In the genomic region with DNA sequence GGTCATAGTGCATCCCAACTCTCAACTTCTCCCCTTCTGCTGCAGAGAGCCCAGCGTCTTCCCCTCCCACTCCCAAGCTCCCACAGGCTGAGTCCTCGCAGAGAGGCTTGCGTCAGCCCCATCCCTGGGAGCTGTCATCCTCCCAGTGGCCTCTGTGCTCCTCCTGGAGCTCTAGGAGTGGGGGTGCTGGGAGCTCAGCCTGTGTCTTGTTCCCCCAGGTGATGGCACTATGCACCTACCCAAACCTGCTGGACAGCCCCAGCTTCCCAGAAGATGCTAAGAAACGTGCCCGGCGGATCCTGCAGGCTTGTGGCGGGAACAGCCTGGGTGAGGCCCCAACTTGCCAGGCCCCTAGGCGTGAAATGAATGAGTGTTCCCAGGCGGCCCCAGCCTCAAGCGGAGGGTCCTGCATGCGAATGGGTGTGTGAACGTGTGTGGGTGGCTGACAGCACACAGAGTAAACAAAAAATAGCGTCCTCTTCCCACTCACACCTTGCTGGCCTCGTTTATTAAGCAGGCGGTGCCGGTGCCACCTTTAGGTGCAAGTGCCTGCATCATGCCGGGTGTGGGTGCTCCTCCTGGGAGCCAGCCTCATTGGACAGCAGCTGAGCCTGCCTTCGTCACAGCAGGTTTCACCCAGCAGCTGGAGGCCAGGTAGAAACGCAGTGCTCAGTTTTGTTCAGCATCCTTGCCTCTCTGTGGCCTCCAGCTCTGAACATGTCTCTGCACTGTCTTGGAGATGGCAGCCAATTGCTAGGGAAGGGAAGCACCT, we compare ENCODE assay signal across 1 cellular context.
TF ChIP-seq lines count a peak whose summit lies in the region.

No MANE protein-coding gene starts in this region.

TF ChIP-seq in HepG2, 621 proteins besides CTCF, POLR2A, EP300 and RAD21:
- TF ChIP-seq ZNF296 (CRISPR knock-in tag; conservative IDR thresholded peaks at IDR 0.05) (no peak), TBX2 (CRISPR knock-in tag; IDR thresholded peaks at IDR 0.05; ENCODE audit: borderline replicate concordance) (peak; percentile 16; the same call in 1 of the 2 replicates), ZBTB38 (CRISPR knock-in tag; IDR thresholded peaks at IDR 0.05) (0 out of 2 replicates have a peak, but pooled peaks have one; percentile 22), PAF1 (CRISPR knock-in tag; IDR thresholded peaks at IDR 0.05) (peak; percentile 79), RBFOX2 (IDR thresholded peaks at IDR 0.05; ENCODE audit: low read depth, low read length) (peak; percentile 64; the same call in 1 of the 2 replicates), ELF3 (CRISPR knock-in tag; IDR thresholded peaks at IDR 0.05) (no peak), AKAP8 (CRISPR knock-in tag; IDR thresholded peaks at IDR 0.05) (peak; percentile 78), DPF2 (CRISPR knock-in tag; IDR thresholded peaks at IDR 0.05; ENCODE audit: borderline replicate concordance, low read depth) (no peak), ZNF263 (CRISPR knock-in tag; IDR thresholded peaks at IDR 0.05) (peak; percentile 76), RBM22 (optimal IDR thresholded peaks at IDR 0.05; ENCODE audit: low read length) (peak; percentile 18), AGO2 (optimal IDR thresholded peaks at IDR 0.05; ENCODE audit: low read depth, low read length) (peak; percentile 70), MTA3 (CRISPR knock-in tag; IDR thresholded peaks at IDR 0.05) (no peak)
- TF ChIP-seq, protein P1, sequence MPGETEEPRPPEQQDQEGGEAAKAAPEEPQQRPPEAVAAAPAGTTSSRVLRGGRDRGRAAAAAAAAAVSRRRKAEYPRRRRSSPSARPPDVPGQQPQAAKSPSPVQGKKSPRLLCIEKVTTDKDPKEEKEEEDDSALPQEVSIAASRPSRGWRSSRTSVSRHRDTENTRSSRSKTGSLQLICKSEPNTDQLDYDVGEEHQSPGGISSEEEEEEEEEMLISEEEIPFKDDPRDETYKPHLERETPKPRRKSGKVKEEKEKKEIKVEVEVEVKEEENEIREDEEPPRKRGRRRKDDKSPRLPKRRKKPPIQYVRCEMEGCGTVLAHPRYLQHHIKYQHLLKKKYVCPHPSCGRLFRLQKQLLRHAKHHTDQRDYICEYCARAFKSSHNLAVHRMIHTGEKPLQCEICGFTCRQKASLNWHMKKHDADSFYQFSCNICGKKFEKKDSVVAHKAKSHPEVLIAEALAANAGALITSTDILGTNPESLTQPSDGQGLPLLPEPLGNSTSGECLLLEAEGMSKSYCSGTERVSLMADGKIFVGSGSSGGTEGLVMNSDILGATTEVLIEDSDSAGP (CRISPR knock-in tag; IDR thresholded peaks at IDR 0.05; ENCODE audit: borderline replicate concordance), result 0 out of 2 replicates have a peak, but pooled peaks have one; percentile 4
- TF ChIP-seq, protein P2, sequence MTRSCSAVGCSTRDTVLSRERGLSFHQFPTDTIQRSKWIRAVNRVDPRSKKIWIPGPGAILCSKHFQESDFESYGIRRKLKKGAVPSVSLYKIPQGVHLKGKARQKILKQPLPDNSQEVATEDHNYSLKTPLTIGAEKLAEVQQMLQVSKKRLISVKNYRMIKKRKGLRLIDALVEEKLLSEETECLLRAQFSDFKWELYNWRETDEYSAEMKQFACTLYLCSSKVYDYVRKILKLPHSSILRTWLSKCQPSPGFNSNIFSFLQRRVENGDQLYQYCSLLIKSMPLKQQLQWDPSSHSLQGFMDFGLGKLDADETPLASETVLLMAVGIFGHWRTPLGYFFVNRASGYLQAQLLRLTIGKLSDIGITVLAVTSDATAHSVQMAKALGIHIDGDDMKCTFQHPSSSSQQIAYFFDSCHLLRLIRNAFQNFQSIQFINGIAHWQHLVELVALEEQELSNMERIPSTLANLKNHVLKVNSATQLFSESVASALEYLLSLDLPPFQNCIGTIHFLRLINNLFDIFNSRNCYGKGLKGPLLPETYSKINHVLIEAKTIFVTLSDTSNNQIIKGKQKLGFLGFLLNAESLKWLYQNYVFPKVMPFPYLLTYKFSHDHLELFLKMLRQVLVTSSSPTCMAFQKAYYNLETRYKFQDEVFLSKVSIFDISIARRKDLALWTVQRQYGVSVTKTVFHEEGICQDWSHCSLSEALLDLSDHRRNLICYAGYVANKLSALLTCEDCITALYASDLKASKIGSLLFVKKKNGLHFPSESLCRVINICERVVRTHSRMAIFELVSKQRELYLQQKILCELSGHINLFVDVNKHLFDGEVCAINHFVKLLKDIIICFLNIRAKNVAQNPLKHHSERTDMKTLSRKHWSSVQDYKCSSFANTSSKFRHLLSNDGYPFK (CRISPR knock-in tag; IDR thresholded peaks at IDR 0.05; ENCODE audit: borderline replicate concordance), result 0 out of 2 replicates have a peak, but pooled peaks have one; percentile 27
- TF ChIP-seq, protein P3, sequence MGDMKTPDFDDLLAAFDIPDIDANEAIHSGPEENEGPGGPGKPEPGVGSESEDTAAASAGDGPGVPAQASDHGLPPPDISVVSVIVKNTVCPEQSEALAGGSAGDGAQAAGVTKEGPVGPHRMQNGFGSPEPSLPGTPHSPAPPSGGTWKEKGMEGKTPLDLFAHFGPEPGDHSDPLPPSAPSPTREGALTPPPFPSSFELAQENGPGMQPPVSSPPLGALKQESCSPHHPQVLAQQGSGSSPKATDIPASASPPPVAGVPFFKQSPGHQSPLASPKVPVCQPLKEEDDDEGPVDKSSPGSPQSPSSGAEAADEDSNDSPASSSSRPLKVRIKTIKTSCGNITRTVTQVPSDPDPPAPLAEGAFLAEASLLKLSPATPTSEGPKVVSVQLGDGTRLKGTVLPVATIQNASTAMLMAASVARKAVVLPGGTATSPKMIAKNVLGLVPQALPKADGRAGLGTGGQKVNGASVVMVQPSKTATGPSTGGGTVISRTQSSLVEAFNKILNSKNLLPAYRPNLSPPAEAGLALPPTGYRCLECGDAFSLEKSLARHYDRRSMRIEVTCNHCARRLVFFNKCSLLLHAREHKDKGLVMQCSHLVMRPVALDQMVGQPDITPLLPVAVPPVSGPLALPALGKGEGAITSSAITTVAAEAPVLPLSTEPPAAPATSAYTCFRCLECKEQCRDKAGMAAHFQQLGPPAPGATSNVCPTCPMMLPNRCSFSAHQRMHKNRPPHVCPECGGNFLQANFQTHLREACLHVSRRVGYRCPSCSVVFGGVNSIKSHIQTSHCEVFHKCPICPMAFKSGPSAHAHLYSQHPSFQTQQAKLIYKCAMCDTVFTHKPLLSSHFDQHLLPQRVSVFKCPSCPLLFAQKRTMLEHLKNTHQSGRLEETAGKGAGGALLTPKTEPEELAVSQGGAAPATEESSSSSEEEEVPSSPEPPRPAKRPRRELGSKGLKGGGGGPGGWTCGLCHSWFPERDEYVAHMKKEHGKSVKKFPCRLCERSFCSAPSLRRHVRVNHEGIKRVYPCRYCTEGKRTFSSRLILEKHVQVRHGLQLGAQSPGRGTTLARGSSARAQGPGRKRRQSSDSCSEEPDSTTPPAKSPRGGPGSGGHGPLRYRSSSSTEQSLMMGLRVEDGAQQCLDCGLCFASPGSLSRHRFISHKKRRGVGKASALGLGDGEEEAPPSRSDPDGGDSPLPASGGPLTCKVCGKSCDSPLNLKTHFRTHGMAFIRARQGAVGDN (CRISPR knock-in tag; IDR thresholded peaks at IDR 0.05), result peak; percentile 55
